In genomic region chr12:49580572-49581535, GRCh38 we compare ENCODE assay signal across 8 cellular contexts. TPM values are rescaled to one million over a fixed set of nuclear protein-coding genes. Genes with fewer than 3 reads are reported as not detected.
A peak's percentile ranks its signal among the peaks of the same experiment; 100 is the strongest.
DNase-seq lines count a peak whose midpoint lies in the region; ATAC-seq, FAIRE-seq and TF ChIP-seq lines count a peak whose summit lies in the region.

No MANE protein-coding gene starts in this region.

- H3K9ac ChIP-seq in GM12878 (ENCODE audit: control insufficient read depth, insufficient read depth, low read length): peak overlapping the region; percentile 27

- DNase-seq in A549 (ENCODE audit: low read depth in 1 of 2, low spot score in 1 of 2): peak; percentile 83 to 86
- DNase-seq in GM13977 (ENCODE audit: low spot score): peak; percentile 67
- peak; percentile 86 for DNase-seq in NCI-H128 (lab: John Stamatoyannopoulos, UW; ENCODE audit: unreplicated experiment)
- DNase-seq in T-helper 1 cell: peak in 3 of 5 donors; percentile 22 to 44 (median 44)
- no peak for DNase-seq in GM12878 (ENCODE audit: low read depth, low spot score)
- peak in 45 of 51 donors; percentile 7 to 82 (median 49) for DNase-seq in hypothalamus (lab: John Stamatoyannopoulos, UW)
- peak; percentile 82 for DNase-seq in sciatic nerve (ENCODE audit: low spot score)

- in situ Hi-C loops in GM13977 (cut with MboI; ENCODE audit: low pct_unique_long_range_greater_than_20kb, low sequenced_read_pairs, unreplicated experiment): no loop called here
- in situ Hi-C loops in GM12878 (cut with MboI): no loop called here

- no peaks in the 10 kb centered on the region for H3K79me2 ChIP-seq in GM12878 (ENCODE audit: control insufficient read depth, insufficient read depth, low read length)

- peak; percentile 81 for TF ChIP-seq CTCF in A549 (IDR thresholded peaks at IDR 0.05)
- peak; percentile 86 for TF ChIP-seq CTCF in GM13977 (IDR thresholded peaks at IDR 0.05; ENCODE audit: extremely low read depth, insufficient read depth, missing control alignments)
- peak; percentile 89 to 92 (median 90) for TF ChIP-seq CTCF in GM12878 (IDR thresholded peaks at IDR 0.05 in 2 of 3, conservative IDR thresholded peaks at IDR 0.05 in 1 of 3; ENCODE audit: control insufficient read depth in 2 of 3, extremely low read depth in 1 of 3, insufficient read depth in 1 of 3, low read depth in 3 of 3, low read length in 3 of 3)

- TF ChIP-seq EP300 in A549 (IDR thresholded peaks at IDR 0.05) (no peak), GM12878 (IDR thresholded peaks at IDR 0.05; ENCODE audit: borderline replicate concordance in 1 of 2, control insufficient read depth in 1 of 2, low read depth in 2 of 2, low read length in 2 of 2) (no peak)

- H3K36me3 ChIP-seq in GM12878 (ENCODE audit: control insufficient read depth in 2 of 2, insufficient read depth in 2 of 2, low read length in 1 of 2): peaks cover 0 to 2% of the 10 kb centered on the region in 2 experiments; a peak in 2 of 4 replicates

- CTCF ChIA-PET in A549 (lab: Yijun Ruan, JAX): interaction anchor here (0.6 to 10.3 kb wide), 61 partner anchors 8 to 407 kb away, joined by 3 to 111 read pairs (median 4); partner anchors contain the start of genes DNAJC22, FAM186B, KCNH3 and PRPF40B
- CTCF ChIA-PET in GM12878 (lab: Yijun Ruan, JAX): interaction anchor here (0.5 to 8.7 kb wide), 49 partner anchors 8 to 292 kb away, joined by 3 to 145 read pairs (median 4); partner anchors contain the start of genes DNAJC22, PRPF40B and TROAP

- RAD21 ChIA-PET in GM12878 (lab: Charles Lee; ENCODE audit: unreplicated experiment): interaction anchor here (0.5 to 5.9 kb wide), 13 partner anchors 14 to 292 kb away, joined by 3 to 55 read pairs (median 5); partner anchors contain the start of genes FMNL3 and PRPF40B

- WGBS in A549 (ENCODE audit: missing lambda C conversion rate): 16% methylated on average over 8 of the region's 8 CpGs
- 16% methylated on average over 8 of the region's 8 CpGs for WGBS in GM12878 (ENCODE audit: insufficient coverage, insufficient replicate concordance, low lambda C conversion rate, missing lambda C conversion rate)

- FAIRE-seq in A549 (lab: Jason Lieb, UNC) (peak; percentile 32), GM12878 (lab: Jason Lieb, UNC) (peak; percentile 85)

- ATAC-seq in A549 (peak; percentile 95 to 98), GM12878 (peak; percentile 92), sciatic nerve (peak; percentile 72), GM18909 (IDR thresholded peaks at IDR 0.05; ENCODE audit: poor library complexity, unreplicated experiment) (no peak)

- no peak overlapping the region for H3K4me3 ChIP-seq in A549
- H3K4me3 ChIP-seq in GM12878: peak overlapping the region; percentile 57; the same call in 1 of the 2 replicates

- H2AFZ ChIP-seq in GM12878 (ENCODE audit: control insufficient read depth, low read depth, low read length): peak overlapping the region; percentile 24

- H3K27ac ChIP-seq in A549 (0 out of 6 replicates have a peak overlapping the region, but pooled peaks of 1 of the 2 experiments have one; percentile 22), GM12878 (ENCODE audit: control insufficient read depth, insufficient read depth) (peak overlapping the region; percentile 41)

- SMC1A ChIA-PET in GM12878 (lab: Charles Lee; ENCODE audit: uncharacterized antibody, unreplicated experiment): interaction anchor here (0.6 to 6.1 kb wide), 27 partner anchors 9 to 292 kb away, joined by 3 to 63 read pairs (median 4); partner anchors contain the start of gene PRPF40B

- H3K9me3 ChIP-seq in A549 (no peaks in the 10 kb centered on the region), GM12878 (replicated peaks; ENCODE audit: control insufficient read depth, insufficient read depth, low read length) (no peaks in the 10 kb centered on the region)

- H3K27me3 ChIP-seq in GM12878 (replicated peaks in 1 of 2; ENCODE audit: control insufficient read depth in 2 of 2, insufficient read depth in 2 of 2, low read length in 1 of 2): no peaks in the 10 kb centered on the region

- POLR2A ChIA-PET in A549 (lab: Yijun Ruan, JAX) (interaction anchor here (0.5 to 1.5 kb wide), 3 partner anchors 13 to 346 kb away, joined by 4 to 7 read pairs (median 6); partner anchors contain the start of gene SPATS2), GM12878 (lab: Charles Lee) (interaction anchor here (0.5 to 3.1 kb wide), 8 partner anchors 9 to 195 kb away, joined by 3 to 13 read pairs (median 4); partner anchors contain the start of genes PRPF40B and TMBIM6)

- H3K4me2 ChIP-seq in A549 (no peak overlapping the region), GM12878 (ENCODE audit: control insufficient read depth, insufficient read depth) (peak overlapping the region; percentile 46)

- peaks cover 16% of the 10 kb centered on the region; the same call in 2 of the 3 replicates for H3K4me1 ChIP-seq in A549
- peaks cover 17% of the 10 kb centered on the region for H3K4me1 ChIP-seq in GM12878 (ENCODE audit: control insufficient read depth, insufficient read depth, low read length)

- H4K20me1 ChIP-seq in GM12878 (ENCODE audit: control insufficient read depth, insufficient read depth): no peaks in the 10 kb centered on the region

- intact Hi-C loops in GM12878 (cut with micrococcal nuclease; ENCODE audit: unreplicated experiment): loop anchor here (1.0 to 2.0 kb wide), 2 partner anchors 42 to 223 kb away; partner anchors contain the start of gene PRPF40B
- intact Hi-C loops in sciatic nerve (cut with DNase I): no loop called here

- no TSS peak for BruUV-seq in GM12878 (replicated peaks; lab: Mats Ljungman, UMichigan)

- peak; percentile 83 to 90 for TF ChIP-seq RAD21 in A549 (conservative IDR thresholded peaks at IDR 0.05 in 1 of 2, IDR thresholded peaks at IDR 0.05 in 1 of 2)
- TF ChIP-seq RAD21 in GM12878 (IDR thresholded peaks at IDR 0.05; ENCODE audit: insufficient read depth, low read depth, low read length): peak; percentile 88

- no peak for TF ChIP-seq POLR2A in A549 (IDR thresholded peaks at IDR 0.05; ENCODE audit: low read length)
- no peak for TF ChIP-seq POLR2A in GM12878 (IDR thresholded peaks at IDR 0.05; ENCODE audit: low read depth, low read length)

RNA-seq across cellular contexts. Expression of gene MCRS1, which starts 12.9 kb away (rescaled TPM):
- 68.5 and 69.4 TPM in 2 replicates for polyA plus RNA-seq in A549 (2011; rRNA removed)
- 117 and 133 TPM in 2 replicates for polyA plus RNA-seq in A549 (2012; cell fraction: cytosol; rRNA removed)
- polyA plus RNA-seq in A549 (2012; cell fraction: nucleus; rRNA removed): 243 and 281 TPM in 2 replicates
- polyA plus RNA-seq in A549 (2017; fragmentation: RNase III; extraction: RNeasy Plus Mini Kit Qiagen cat#74134 plus additional on column Dnase treatment): 61.5 to 64.1 TPM (median 62.4 TPM) in 3 replicates
- polyA minus RNA-seq in A549 (2011; rRNA and poly(A)+ RNA removed): 98.8 and 118 TPM in 2 replicates
- 43.5 and 50.3 TPM in 2 replicates for total RNA-seq in GM12878 (2013; cell fraction: nucleolus; rRNA removed)
- 59.2 and 62.7 TPM in 2 replicates for total RNA-seq in GM12878 (2014; rRNA removed)
- 45.3 and 49.5 TPM in 2 replicates for total RNA-seq in GM12878 (2014; rRNA removed; fragmentation: Illumina TruSeq; extraction: Trizol)
- 63.0 and 67.9 TPM in 2 replicates for total RNA-seq in GM12878 (2021)
- 22.4 TPM for polyA plus RNA-seq in GM12878 (2011; ENCODE audit: low read depth)
- 26.1 and 44.8 TPM in 2 replicates for polyA plus RNA-seq in GM12878 (2011; rRNA removed)
- 64.1 and 90.2 TPM in 2 replicates for polyA plus RNA-seq in GM12878 (2011; cell fraction: cytosol; rRNA removed)
- 176 and 191 TPM in 2 replicates for polyA plus RNA-seq in GM12878 (2011; cell fraction: nucleus; rRNA removed)
- polyA plus RNA-seq in GM12878 (2012): 33.5 and 39.6 TPM in 2 replicates
- polyA plus RNA-seq in GM12878 (2014; fragmentation: Illumina TruSeq; extraction: Trizol): 17.2 and 46.9 TPM in 2 replicates
- polyA plus RNA-seq in GM12878 (2014; fragmentation: Nextera tagmentation; extraction: Ambion mirVana): 10 to 100 TPM; 34.3 to 52.4 TPM
- polyA plus RNA-seq in GM12878 (2014; rRNA removed): 76.7 and 78.4 TPM in 2 replicates
- polyA plus RNA-seq in GM12878 (2016; fragmentation: Nextera tagmentation; extraction: Ambion mirVana): 10 to 100 TPM; 75.2 to 82.8 TPM
- polyA minus RNA-seq in GM12878 (2011; rRNA and poly(A)+ RNA removed): 41.4 and 60.1 TPM in 2 replicates
- polyA minus RNA-seq in GM12878 (2011; cell fraction: cytosol; rRNA and poly(A)+ RNA removed): 14.2 and 18.6 TPM in 2 replicates
- polyA minus RNA-seq in GM12878 (2011; cell fraction: nucleus; rRNA and poly(A)+ RNA removed): 25.0 and 43.7 TPM in 2 replicates
- total RNA-seq in sciatic nerve: 39.3 TPM

RNA-seq across cellular contexts. Expression of gene FAM186B, which starts 24.6 kb away (rescaled TPM):
- polyA plus RNA-seq in A549 (2011; rRNA removed) (0.04 and 0.13 TPM in 2 replicates), A549 (2017; fragmentation: RNase III; extraction: RNeasy Plus Mini Kit Qiagen cat#74134 plus additional on column Dnase treatment) (0.05 to 0.11 TPM (median 0.08 TPM) in 3 replicates), GM12878 (2011; rRNA removed) (0.10 and 0.20 TPM in 2 replicates), GM12878 (2014; fragmentation: Illumina TruSeq; extraction: Trizol) (0.46 and 0.51 TPM in 2 replicates), GM12878 (2014; fragmentation: Nextera tagmentation; extraction: Ambion mirVana) (under 1 TPM; 0.13 to 0.42 TPM), GM12878 (2014; rRNA removed) (0.45 and 0.51 TPM in 2 replicates), GM12878 (2016; fragmentation: Nextera tagmentation; extraction: Ambion mirVana) (under 1 TPM; 0.57 to 0.79 TPM)
- 0.07 and 0.12 TPM in 2 replicates for polyA plus RNA-seq in A549 (2012; cell fraction: cytosol; rRNA removed)
- polyA plus RNA-seq in A549 (2012; cell fraction: nucleus; rRNA removed): 0.17 and 0.18 TPM in 2 replicates
- 0.10 and 0.21 TPM in 2 replicates for polyA minus RNA-seq in A549 (2011; rRNA and poly(A)+ RNA removed)
- total RNA-seq in GM12878 (2013; cell fraction: nucleolus; rRNA removed): 0.29 and 0.77 TPM in 2 replicates
- total RNA-seq in GM12878 (2014; rRNA removed) (0.51 and 0.87 TPM in 2 replicates), GM12878 (2014; rRNA removed; fragmentation: Illumina TruSeq; extraction: Trizol) (0.58 and 0.60 TPM in 2 replicates), GM12878 (2021) (0.48 and 0.69 TPM in 2 replicates), sciatic nerve (0.36 TPM)
- polyA plus RNA-seq in GM12878 (2011; ENCODE audit: low read depth): 0.34 TPM
- polyA plus RNA-seq in GM12878 (2011; cell fraction: cytosol; rRNA removed): 0.09 and 0.13 TPM in 2 replicates
- 0.63 and 0.72 TPM in 2 replicates for polyA plus RNA-seq in GM12878 (2011; cell fraction: nucleus; rRNA removed)
- polyA plus RNA-seq in GM12878 (2012): 0.55 and 1.1 TPM in 2 replicates
- 0.22 and 0.57 TPM in 2 replicates for polyA minus RNA-seq in GM12878 (2011; rRNA and poly(A)+ RNA removed)
- not detected in 2 replicates for polyA minus RNA-seq in GM12878 (2011; cell fraction: cytosol; rRNA and poly(A)+ RNA removed)
- 0.19 and 0.24 TPM in 2 replicates for polyA minus RNA-seq in GM12878 (2011; cell fraction: nucleus; rRNA and poly(A)+ RNA removed)

RNA-seq across cellular contexts. Expression of gene KCNH3, which starts 42.0 kb away (rescaled TPM):
- polyA plus RNA-seq in A549 (2011; rRNA removed) (1.0 and 1.2 TPM in 2 replicates), A549 (2017; fragmentation: RNase III; extraction: RNeasy Plus Mini Kit Qiagen cat#74134 plus additional on column Dnase treatment) (1.7 to 2.2 TPM (median 1.8 TPM) in 3 replicates), GM12878 (2011; rRNA removed) (0.03 TPM in 1 of 2 replicates, not detected in the other), GM12878 (2014; fragmentation: Illumina TruSeq; extraction: Trizol) (0.04 TPM in 1 of 2 replicates, not detected in the other), GM12878 (2014; fragmentation: Nextera tagmentation; extraction: Ambion mirVana) (not detected), GM12878 (2014; rRNA removed) (0.26 and 0.49 TPM in 2 replicates), GM12878 (2016; fragmentation: Nextera tagmentation; extraction: Ambion mirVana) (not detected)
- polyA plus RNA-seq in A549 (2012; cell fraction: cytosol; rRNA removed): 2.1 and 3.0 TPM in 2 replicates
- polyA plus RNA-seq in A549 (2012; cell fraction: nucleus; rRNA removed): 7.1 and 12.6 TPM in 2 replicates
- 0.70 and 0.88 TPM in 2 replicates for polyA minus RNA-seq in A549 (2011; rRNA and poly(A)+ RNA removed)
- 0.20 and 0.27 TPM in 2 replicates for total RNA-seq in GM12878 (2013; cell fraction: nucleolus; rRNA removed)
- total RNA-seq in GM12878 (2014; rRNA removed) (0.11 and 0.45 TPM in 2 replicates), GM12878 (2014; rRNA removed; fragmentation: Illumina TruSeq; extraction: Trizol) (0.05 TPM in 1 of 2 replicates, not detected in the other), GM12878 (2021) (0.08 and 0.29 TPM in 2 replicates), sciatic nerve (0.27 TPM)
- 0.09 TPM for polyA plus RNA-seq in GM12878 (2011; ENCODE audit: low read depth)
- 0.06 and 0.07 TPM in 2 replicates for polyA plus RNA-seq in GM12878 (2011; cell fraction: cytosol; rRNA removed)
- 0.19 and 0.25 TPM in 2 replicates for polyA plus RNA-seq in GM12878 (2011; cell fraction: nucleus; rRNA removed)
- 0.32 and 0.77 TPM in 2 replicates for polyA plus RNA-seq in GM12878 (2012)
- not detected in 2 replicates for polyA minus RNA-seq in GM12878 (2011; rRNA and poly(A)+ RNA removed)
- polyA minus RNA-seq in GM12878 (2011; cell fraction: cytosol; rRNA and poly(A)+ RNA removed): not detected in 2 replicates
- not detected in 2 replicates for polyA minus RNA-seq in GM12878 (2011; cell fraction: nucleus; rRNA and poly(A)+ RNA removed)

RNA-seq across cellular contexts. Expression of gene PRPF40B, which starts 42.5 kb away (rescaled TPM):
- polyA plus RNA-seq in A549 (2011; rRNA removed) (17.0 TPM in 2 replicates), A549 (2017; fragmentation: RNase III; extraction: RNeasy Plus Mini Kit Qiagen cat#74134 plus additional on column Dnase treatment) (12.2 to 15.8 TPM (median 15.0 TPM) in 3 replicates), GM12878 (2011; rRNA removed) (3.2 and 6.1 TPM in 2 replicates), GM12878 (2014; fragmentation: Illumina TruSeq; extraction: Trizol) (3.2 and 6.7 TPM in 2 replicates), GM12878 (2014; fragmentation: Nextera tagmentation; extraction: Ambion mirVana) (1 to 10 TPM in 1 of 2 experiments, under 1 TPM in 1; 0.31 to 1.2 TPM), GM12878 (2014; rRNA removed) (8.5 and 11.0 TPM in 2 replicates), GM12878 (2016; fragmentation: Nextera tagmentation; extraction: Ambion mirVana) (10 to 100 TPM; 16.3 to 17.9 TPM)
- polyA plus RNA-seq in A549 (2012; cell fraction: cytosol; rRNA removed): 17.5 TPM in 2 replicates
- polyA plus RNA-seq in A549 (2012; cell fraction: nucleus; rRNA removed): 50.0 and 64.6 TPM in 2 replicates
- polyA minus RNA-seq in A549 (2011; rRNA and poly(A)+ RNA removed): 17.8 and 18.3 TPM in 2 replicates
- total RNA-seq in GM12878 (2013; cell fraction: nucleolus; rRNA removed): 25.0 and 26.2 TPM in 2 replicates
- total RNA-seq in GM12878 (2014; rRNA removed) (7.2 and 7.7 TPM in 2 replicates), GM12878 (2014; rRNA removed; fragmentation: Illumina TruSeq; extraction: Trizol) (6.9 and 7.1 TPM in 2 replicates), GM12878 (2021) (12.9 and 13.2 TPM in 2 replicates), sciatic nerve (37.9 TPM)
- polyA plus RNA-seq in GM12878 (2011; ENCODE audit: low read depth): 1.7 TPM
- 4.1 and 5.3 TPM in 2 replicates for polyA plus RNA-seq in GM12878 (2011; cell fraction: cytosol; rRNA removed)
- 39.1 and 43.0 TPM in 2 replicates for polyA plus RNA-seq in GM12878 (2011; cell fraction: nucleus; rRNA removed)
- 5.4 TPM in 2 replicates for polyA plus RNA-seq in GM12878 (2012)
- 6.8 and 10.0 TPM in 2 replicates for polyA minus RNA-seq in GM12878 (2011; rRNA and poly(A)+ RNA removed)
- polyA minus RNA-seq in GM12878 (2011; cell fraction: cytosol; rRNA and poly(A)+ RNA removed): 2.2 and 3.1 TPM in 2 replicates
- polyA minus RNA-seq in GM12878 (2011; cell fraction: nucleus; rRNA and poly(A)+ RNA removed): 11.1 and 16.5 TPM in 2 replicates

Comparison
In these comparisons a context has a peak if more than half of its experiments do, and no peak if none do; other contexts are left out.
1. Of the 24 proteins assayed by ChIP-seq in both GM12878 and A549: peak only in GM12878: JUNB; only in A549: none; in both: CTCF, RAD21 and SMC3; in neither: 20.